ENCODE assay signal across 19 cellular contexts in genomic region chr5:76291305-76292077, GRCh38.
DNase-seq lines count a peak whose midpoint lies in the region; ATAC-seq and TF ChIP-seq lines count a peak whose summit lies in the region.
"Had no signal": no experiment of that assay in that cellular context is flagged by ENCODE, and none has a peak within 500 bp of the region (broad histone marks: within the 10 kb centered on the region; RNA-seq: fewer than 3 reads in every experiment).

No MANE protein-coding gene starts in this region.

- POLR2A ChIA-PET in HEK293T (lab: Yijun Ruan, JAX) (no interaction called here), WTC11 (lab: Charles Lee) (no interaction called here)

- ATAC-seq in WTC11, result peak; percentile 34; the same call in 1 of the 2 replicates
- peak; percentile 51 for ATAC-seq in mucosa of descending colon
- ATAC-seq: activated CD4-positive, CD25-positive, alpha-beta regulatory T cell treated with anti-CD3 and anti-CD28 coated beads, Interleukin-2, amount 50 U/mL, for 24 hours had no signal

- peak overlapping the region in 6 of 11 experiments; percentile 65 to 94 (median 78); a peak in 8 of 22 replicates for H3K27ac ChIP-seq in BLaER1 treated with 17β-estradiol and CSF1 and Interleukin-3, amounts not matched to agents 10 nM and 100 nM
- H3K27ac ChIP-seq: hepatocyte, HL-60 had no signal

- H3K27ac Mint-ChIP-seq in WTC11 (no peak overlapping the region), endothelial cell (ENCODE audit: unreplicated experiment) (no peak overlapping the region)
- H3K27ac Mint-ChIP-seq in activated T-helper 2 cell treated with anti-CD3 and anti-CD28 coated beads, Interferon-gamma antibody, Interleukin-2, Interleukin-4, amounts not matched to agents 10 μg/mL and 5 μg/mL and 100 μg/mL, durations not matched to agents 14 hours and 24 hours and 36 hours, result no peak overlapping the region

- H3K9ac ChIP-seq in BLaER1 treated with 17β-estradiol and CSF1 and Interleukin-3, amounts not matched to agents 10 nM and 100 nM, result peak overlapping the region in 3 of 11 experiments; percentile 64 to 76 (median 68); a peak in 4 of 22 replicates

- H3K4me3 Mint-ChIP-seq in WTC11, result no peak overlapping the region
- H3K4me3 Mint-ChIP-seq in activated T-helper 2 cell treated with anti-CD3 and anti-CD28 coated beads, Interferon-gamma antibody, Interleukin-2, Interleukin-4, amounts not matched to agents 10 μg/mL and 5 μg/mL and 100 μg/mL, durations not matched to agents 14 hours and 24 hours and 36 hours (ENCODE audit: low read depth), result no peak overlapping the region
- H3K4me3 Mint-ChIP-seq in endothelial cell (ENCODE audit: unreplicated experiment), result no peak overlapping the region

- H3K27me3 Mint-ChIP-seq in WTC11 (ENCODE audit: low read depth) (peaks cover 7% of the 10 kb centered on the region; the same call in 1 of the 2 replicates), endothelial cell (ENCODE audit: unreplicated experiment) (no peaks in the 10 kb centered on the region)
- H3K27me3 Mint-ChIP-seq in activated T-helper 2 cell treated with anti-CD3 and anti-CD28 coated beads, Interferon-gamma antibody, Interleukin-2, Interleukin-4, amounts not matched to agents 10 μg/mL and 5 μg/mL and 100 μg/mL, durations not matched to agents 14 hours and 24 hours and 36 hours (ENCODE audit: low read depth), result peaks cover 24% of the 10 kb centered on the region

- H3K36me3 Mint-ChIP-seq in WTC11, result no peaks in the 10 kb centered on the region
- no peaks in the 10 kb centered on the region for H3K36me3 Mint-ChIP-seq in activated T-helper 2 cell treated with anti-CD3 and anti-CD28 coated beads, Interferon-gamma antibody, Interleukin-2, Interleukin-4, amounts not matched to agents 10 μg/mL and 5 μg/mL and 100 μg/mL, durations not matched to agents 14 hours and 24 hours and 36 hours (ENCODE audit: low read depth)
- H3K36me3 Mint-ChIP-seq in endothelial cell (ENCODE audit: low read depth, unreplicated experiment), result no peaks in the 10 kb centered on the region

- H3K4me1 Mint-ChIP-seq in WTC11 (peaks cover 22% of the 10 kb centered on the region), endothelial cell (ENCODE audit: unreplicated experiment) (peaks cover 4% of the 10 kb centered on the region)
- H3K4me1 Mint-ChIP-seq in activated T-helper 2 cell treated with anti-CD3 and anti-CD28 coated beads, Interferon-gamma antibody, Interleukin-2, Interleukin-4, amounts not matched to agents 10 μg/mL and 5 μg/mL and 100 μg/mL, durations not matched to agents 14 hours and 24 hours and 36 hours (ENCODE audit: low read depth), result peaks cover 7% of the 10 kb centered on the region

- CTCF ChIA-PET in HEK293T (lab: Yijun Ruan, JAX), result interaction anchor here (0.6 kb wide), 1 partner anchor 895 kb away, joined by 6 read pairs; no protein-coding TSS in a partner anchor
- CTCF ChIA-PET in WTC11 (lab: Charles Lee), result no interaction called here

- H3K9me3 ChIP-seq in BLaER1 treated with 17β-estradiol and CSF1 and Interleukin-3, amounts not matched to agents 10 nM and 100 nM (replicated peaks in 1 of 11), result peaks cover 0 to 5% (median 0%) of the 10 kb centered on the region in 11 experiments; a peak in 3 of 22 replicates
- H3K9me3 ChIP-seq in mucosa of descending colon, result no peaks in the 10 kb centered on the region
- H3K9me3 ChIP-seq: adrenal gland, Caco-2 had no signal

- DNase-seq in HEK293T (ENCODE audit: extremely low spot score) (peak; percentile 11), WTC11 (ENCODE audit: low spot score) (no peak), mucosa of descending colon (no peak), NCI-H1105 treated with DMSO at 0.1 percent for 48 hours (lab: John Stamatoyannopoulos, UW) (no peak), endothelial cell (ENCODE audit: low spot score) (no peak)
- DNase-seq in activated T-helper 2 cell treated with anti-CD3 and anti-CD28 coated beads, Interferon-gamma antibody, Interleukin-2, Interleukin-4, amounts not matched to agents 10 μg/mL and 5 μg/mL and 100 μg/mL, durations not matched to agents 14 hours and 24 hours and 36 hours (ENCODE audit: low spot score), result no peak
- DNase-seq in activated T-cell treated with anti-CD3 and anti-CD28 coated beads, Interleukin-2, amount 50 U/mL, for 1 hour, result no peak
- DNase-seq: activated effector memory CD4-positive, alpha-beta T cell treated with Interleukin-2 at 50 U/mL for 16 hours; adrenal gland; Caco-2; GOT3; KBM-7; nucleus accumbens; stimulated activated CD4-positive, alpha-beta T cell treated with anti-CD3 and anti-CD28 coated beads, Interleukin-4, amount 100 ng/mL, for 24 hours; stimulated activated CD8-positive, alpha-beta memory T cell treated with anti-CD3 and anti-CD28 coated beads, Interleukin-4, amount 100 ng/mL, for 48 hours had no signal

- TF ChIP-seq CTCF in WTC11 (IDR thresholded peaks at IDR 0.05), result no peak
- no peak for TF ChIP-seq CTCF in mucosa of descending colon (IDR thresholded peaks at IDR 0.05)
- no peak for TF ChIP-seq CTCF in endothelial cell (IDR thresholded peaks at IDR 0.05; ENCODE audit: unreplicated experiment)

- no peaks in the 10 kb centered on the region for H3K27me3 ChIP-seq in BLaER1 treated with 17β-estradiol and CSF1 and Interleukin-3, amounts not matched to agents 10 nM and 100 nM
- H3K27me3 ChIP-seq: adrenal gland, hepatocyte had no signal

- no peak overlapping the region for H3K4me3 ChIP-seq in BLaER1 treated with 17β-estradiol and CSF1 and Interleukin-3, amounts not matched to agents 10 nM and 100 nM
- no peak overlapping the region for H3K4me3 ChIP-seq in mucosa of descending colon
- H3K4me3 ChIP-seq: adrenal gland, hepatocyte had no signal

- intact Hi-C loops in mucosa of descending colon (cut with DNase I, micrococcal nuclease), result no loop called here
- intact Hi-C loops in activated T-helper 2 cell treated with anti-CD3 and anti-CD28 coated beads, Interferon-gamma antibody, Interleukin-2, Interleukin-4, amounts not matched to agents 10 μg/mL and 5 μg/mL and 100 μg/mL, durations not matched to agents 14 hours and 24 hours and 36 hours (cut with micrococcal nuclease), result no loop called here

- no peaks in the 10 kb centered on the region for H3K36me3 ChIP-seq in BLaER1 treated with 17β-estradiol and CSF1 and Interleukin-3, amounts not matched to agents 10 nM and 100 nM
- no peaks in the 10 kb centered on the region for H3K36me3 ChIP-seq in mucosa of descending colon (ENCODE audit: low read depth)
- H3K36me3 ChIP-seq: adrenal gland had no signal

- peaks cover 35 to 82% (median 38%) of the 10 kb centered on the region in 10 experiments for H3K4me1 ChIP-seq in BLaER1 treated with 17β-estradiol and CSF1 and Interleukin-3, amounts not matched to agents 10 nM and 100 nM
- peaks cover 4% of the 10 kb centered on the region for H3K4me1 ChIP-seq in mucosa of descending colon (ENCODE audit: low read depth)
- H3K4me1 ChIP-seq: adrenal gland had no signal

- peak overlapping the region in 7 of 11 experiments; percentile 57 to 82 (median 75); a peak in 11 of 22 replicates for H3K4me2 ChIP-seq in BLaER1 treated with 17β-estradiol and CSF1 and Interleukin-3, amounts not matched to agents 10 nM and 100 nM
- H3K4me2 ChIP-seq: hepatocyte had no signal

- H3K9me3 Mint-ChIP-seq in WTC11, result no peaks in the 10 kb centered on the region
- H3K9me3 Mint-ChIP-seq in activated T-helper 2 cell treated with anti-CD3 and anti-CD28 coated beads, Interferon-gamma antibody, Interleukin-2, Interleukin-4, amounts not matched to agents 10 μg/mL and 5 μg/mL and 100 μg/mL, durations not matched to agents 14 hours and 24 hours and 36 hours, result no peaks in the 10 kb centered on the region
- H3K9me3 Mint-ChIP-seq in endothelial cell (ENCODE audit: unreplicated experiment), result no peaks in the 10 kb centered on the region

- H4K20me1 ChIP-seq in BLaER1 treated with 17β-estradiol and CSF1 and Interleukin-3, amounts not matched to agents 10 nM and 100 nM, result no peaks in the 10 kb centered on the region

TF ChIP-seq in HEK293T, 16 proteins besides CTCF, POLR2A, EP300 and RAD21 (continues in another document):
- TF ChIP-seq HDGF (IDR thresholded peaks at IDR 0.05; ENCODE audit: borderline replicate concordance) (no peak), ZNF384 (IDR thresholded peaks at IDR 0.05) (no peak), TARDBP (IDR thresholded peaks at IDR 0.05) (no peak), BHLHE40 (IDR thresholded peaks at IDR 0.05; ENCODE audit: borderline replicate concordance) (no peak), LEF1 (IDR thresholded peaks at IDR 0.05; ENCODE audit: borderline replicate concordance) (no peak), ELF4 (IDR thresholded peaks at IDR 0.05) (no peak), PKNOX1 (IDR thresholded peaks at IDR 0.05) (no peak), FOXK2 (IDR thresholded peaks at IDR 0.05) (no peak), FOXM1 (IDR thresholded peaks at IDR 0.05; ENCODE audit: borderline replicate concordance) (no peak), ARNT (IDR thresholded peaks at IDR 0.05) (no peak)

TF ChIP-seq in WTC11, 78 proteins besides CTCF, POLR2A, EP300 and RAD21 (continues in another document):
- TF ChIP-seq ZNF138 (CRISPR knock-in tag; conservative IDR thresholded peaks at IDR 0.05) (no peak), PRDM15 (CRISPR knock-in tag; IDR thresholded peaks at IDR 0.05) (no peak), ZNF121 (CRISPR knock-in tag; IDR thresholded peaks at IDR 0.05) (peak; percentile 23; the same call in 1 of the 2 replicates), CREM (CRISPR knock-in tag; IDR thresholded peaks at IDR 0.05) (no peak), SMAD3 (CRISPR knock-in tag; IDR thresholded peaks at IDR 0.05; ENCODE audit: borderline replicate concordance) (no peak)
